Comparison of ENCODE assay signal across 10 cellular contexts in genomic region chr2:143150287-143150686, GRCh38. TPM values are rescaled to one million over a fixed set of nuclear protein-coding genes. Genes with fewer than 3 reads are reported as not detected.
DNase-seq lines count a peak whose midpoint lies in the region; ATAC-seq and TF ChIP-seq lines count a peak whose summit lies in the region.
"Had no signal": no experiment of that assay in that cellular context is flagged by ENCODE, and none has a peak within 500 bp of the region (broad histone marks: within the 10 kb centered on the region; RNA-seq: fewer than 3 reads in every experiment).

No MANE protein-coding gene starts in this region.

- H3K27ac ChIP-seq in RWPE1: no peak overlapping the region

- POLR2A ChIA-PET in RWPE1 (lab: Yijun Ruan, JAX; ENCODE audit: low non-redundant PET): no interaction called here

- H3K27ac Mint-ChIP-seq in activated naive CD4-positive, alpha-beta T cell treated with anti-CD3 and anti-CD28 coated beads, Interleukin-2, amount 10 ng/mL, durations not matched to agents 7 days and 5 days: peak overlapping the region; percentile 60
- H3K27ac Mint-ChIP-seq in stimulated activated naive CD8-positive, alpha-beta T cell treated with anti-CD3 and anti-CD28 coated beads, Interleukin-15, amount 100 ng/mL, for 72 hours: peak overlapping the region; percentile 95 to 98
- H3K27ac Mint-ChIP-seq in glutamatergic neuron (ENCODE audit: unreplicated experiment): no peak overlapping the region

- H3K36me3 Mint-ChIP-seq in activated naive CD4-positive, alpha-beta T cell treated with anti-CD3 and anti-CD28 coated beads, Interleukin-2, amount 10 ng/mL, durations not matched to agents 7 days and 5 days: peaks cover 52% of the 10 kb centered on the region
- no peaks in the 10 kb centered on the region for H3K36me3 Mint-ChIP-seq in glutamatergic neuron (ENCODE audit: unreplicated experiment)

- no peaks in the 10 kb centered on the region for H3K27me3 Mint-ChIP-seq in activated naive CD4-positive, alpha-beta T cell treated with anti-CD3 and anti-CD28 coated beads, Interleukin-2, amount 10 ng/mL, durations not matched to agents 7 days and 5 days
- no peaks in the 10 kb centered on the region for H3K27me3 Mint-ChIP-seq in stimulated activated naive CD8-positive, alpha-beta T cell treated with anti-CD3 and anti-CD28 coated beads, Interleukin-15, amount 100 ng/mL, for 72 hours
- no peaks in the 10 kb centered on the region for H3K27me3 Mint-ChIP-seq in glutamatergic neuron (ENCODE audit: unreplicated experiment)

- CTCF ChIA-PET in activated naive CD4-positive, alpha-beta T cell treated with anti-CD3 and anti-CD28 coated beads, Interleukin-2, amount 10 ng/mL, durations not matched to agents 7 days and 5 days (lab: Charles Lee): no interaction called here
- CTCF ChIA-PET in RWPE1 (lab: Yijun Ruan, JAX): no interaction called here

- peak; percentile 77 for ATAC-seq in HG02885 (IDR thresholded peaks at IDR 0.05; ENCODE audit: poor library complexity, unreplicated experiment)
- peak; percentile 24 for ATAC-seq in stimulated activated naive CD8-positive, alpha-beta T cell treated with anti-CD3 and anti-CD28 coated beads, Interleukin-15, amount 100 ng/mL, for 72 hours

- DNase-seq in activated naive CD4-positive, alpha-beta T cell treated with anti-CD3 and anti-CD28 coated beads, Interleukin-2, amount 10 ng/mL, durations not matched to agents 7 days and 5 days: no peak
- no peak for DNase-seq in activated naive CD4-positive, alpha-beta T cell treated with anti-CD3 and anti-CD28 coated beads, Interleukin-2, amount 50 U/mL, for 16 hours
- DNase-seq in SKM-1 (lab: John Stamatoyannopoulos, UW; ENCODE audit: unreplicated experiment): peak; percentile 94
- no peak for DNase-seq in stimulated activated naive CD8-positive, alpha-beta T cell treated with anti-CD3 and anti-CD28 coated beads, Interleukin-15, amount 100 ng/mL, for 72 hours
- no peak for DNase-seq in RWPE1 (ENCODE audit: low spot score)
- no peak for DNase-seq in NCI-H1436 treated with DMSO at 0.1 percent for 48 hours (lab: John Stamatoyannopoulos, UW)
- no peak for DNase-seq in glutamatergic neuron

- TF ChIP-seq CTCF in RWPE1 (conservative IDR thresholded peaks at IDR 0.05; ENCODE audit: low read depth): no peak
- TF ChIP-seq CTCF in glutamatergic neuron (IDR thresholded peaks at IDR 0.05; ENCODE audit: partially characterized antibody, unreplicated experiment): no peak

- no peaks in the 10 kb centered on the region for H3K9me3 Mint-ChIP-seq in activated naive CD4-positive, alpha-beta T cell treated with anti-CD3 and anti-CD28 coated beads, Interleukin-2, amount 10 ng/mL, durations not matched to agents 7 days and 5 days
- H3K9me3 Mint-ChIP-seq in stimulated activated naive CD8-positive, alpha-beta T cell treated with anti-CD3 and anti-CD28 coated beads, Interleukin-15, amount 100 ng/mL, for 72 hours: no peaks in the 10 kb centered on the region
- H3K9me3 Mint-ChIP-seq in glutamatergic neuron (ENCODE audit: unreplicated experiment): no peaks in the 10 kb centered on the region

- peak overlapping the region; percentile 11 for H3K4me3 Mint-ChIP-seq in activated naive CD4-positive, alpha-beta T cell treated with anti-CD3 and anti-CD28 coated beads, Interleukin-2, amount 10 ng/mL, durations not matched to agents 7 days and 5 days
- peak overlapping the region; percentile 78 to 87 for H3K4me3 Mint-ChIP-seq in stimulated activated naive CD8-positive, alpha-beta T cell treated with anti-CD3 and anti-CD28 coated beads, Interleukin-15, amount 100 ng/mL, for 72 hours
- no peak overlapping the region for H3K4me3 Mint-ChIP-seq in glutamatergic neuron (ENCODE audit: unreplicated experiment)

- peaks cover 82% of the 10 kb centered on the region for H3K4me1 Mint-ChIP-seq in activated naive CD4-positive, alpha-beta T cell treated with anti-CD3 and anti-CD28 coated beads, Interleukin-2, amount 10 ng/mL, durations not matched to agents 7 days and 5 days
- H3K4me1 Mint-ChIP-seq in stimulated activated naive CD8-positive, alpha-beta T cell treated with anti-CD3 and anti-CD28 coated beads, Interleukin-15, amount 100 ng/mL, for 72 hours: peaks cover 87% of the 10 kb centered on the region
- no peaks in the 10 kb centered on the region for H3K4me1 Mint-ChIP-seq in glutamatergic neuron (ENCODE audit: low read depth, unreplicated experiment)

RNA-seq across cellular contexts. Expression of gene ARHGAP15, which starts 21.1 kb away (rescaled TPM):
- total RNA-seq in glutamatergic neuron (ENCODE audit: unreplicated experiment): not detected
- total RNA-seq: HT1080, kidney epithelial cell had no signal
